7 cellular contexts compared by ENCODE assay signal in genomic region chr19:49224856-49225255, GRCh38.
DNase-seq lines count a peak whose midpoint lies in the region; ATAC-seq and TF ChIP-seq lines count a peak whose summit lies in the region.

No MANE protein-coding gene starts in this region.

- peak; percentile 77 for TF ChIP-seq CTCF in KMS-11 (conservative IDR thresholded peaks at IDR 0.05; ENCODE audit: low read depth, low read length)

- H3K4me1 Mint-ChIP-seq in memory B cell = peaks cover 5% of the 10 kb centered on the region

- no peaks in the 10 kb centered on the region for H3K79me2 ChIP-seq in KMS-11 (ENCODE audit: insufficient read depth, low read depth)

- H3K9me3 Mint-ChIP-seq in memory B cell = no peaks in the 10 kb centered on the region

- H3K27ac ChIP-seq in KMS-11 = no peak overlapping the region

- peak overlapping the region; percentile 76 for H2AFZ ChIP-seq in KMS-11 (ENCODE audit: low read depth)

- no peak overlapping the region for H3K4me3 Mint-ChIP-seq in memory B cell

- H3K36me3 Mint-ChIP-seq in memory B cell = no peaks in the 10 kb centered on the region

- H3K4me3 ChIP-seq in KMS-11 (IDR thresholded peaks at IDR 0.05; ENCODE audit: insufficient read depth, low read depth, low read length) = no peak overlapping the region

- H3K27me3 Mint-ChIP-seq in memory B cell = peaks cover 6% of the 10 kb centered on the region

- no peak overlapping the region for H3K27ac Mint-ChIP-seq in memory B cell

- H3K4me1 ChIP-seq in KMS-11 (ENCODE audit: low read depth, poor library complexity, severe bottlenecking) = peaks cover 19% of the 10 kb centered on the region

- no peak overlapping the region for H3K9ac ChIP-seq in KMS-11

- ATAC-seq in memory B cell (ENCODE audit: low read depth) (peak; percentile 58), HG02642 (IDR thresholded peaks at IDR 0.05; ENCODE audit: poor library complexity, unreplicated experiment) (no peak), HG03095 (IDR thresholded peaks at IDR 0.05; ENCODE audit: unreplicated experiment) (no peak)

- DNase-seq in ELF-1 (ENCODE audit: low read depth, low spot score) = peak; percentile 80
- DNase-seq in OCI-M1 (lab: John Stamatoyannopoulos, UW) = peak; percentile 88
- DNase-seq in cerebellar cortex (ENCODE audit: low spot score) = peak; percentile 59
- no peak for DNase-seq in memory B cell (ENCODE audit: low spot score in 2 of 2)

- H4K20me1 ChIP-seq in KMS-11 (ENCODE audit: insufficient read depth) = no peaks in the 10 kb centered on the region

- peak overlapping the region; percentile 52; the same call in 1 of the 2 replicates for H3K4me2 ChIP-seq in KMS-11

- no peaks in the 10 kb centered on the region for H3K27me3 ChIP-seq in KMS-11 (ENCODE audit: insufficient read depth, low read depth)

- no peaks in the 10 kb centered on the region for H3K36me3 ChIP-seq in KMS-11 (ENCODE audit: insufficient read depth)

Comparison
In these comparisons a context has a peak if more than half of its experiments do, and no peak if none do; other contexts are left out.
1. DNase-seq: peak in ELF-1 (single experiment), OCI-M1 (single experiment) and cerebellar cortex (single experiment); none in memory B cell (0 of 2).